8 cellular contexts compared by ENCODE assay signal in genomic region chr12:116434155-116435065, GRCh38.
DNase-seq lines count a peak whose midpoint lies in the region; ATAC-seq, FAIRE-seq and TF ChIP-seq lines count a peak whose summit lies in the region.

No MANE protein-coding gene starts in this region.

- no peak overlapping the region for H2AFZ ChIP-seq in HepG2 (ENCODE audit: low read length)

- H3K4me3 ChIP-seq in AG04450 (ENCODE audit: low read depth, low read length) (peak overlapping the region; percentile 63), cardiac fibroblast (replicated peaks in 1 of 2; ENCODE audit: low read depth in 2 of 2, low read length in 2 of 2) (peak overlapping the region; percentile 13 to 31), HepG2 (replicated peaks in 1 of 3; ENCODE audit: insufficient read depth in 1 of 3, low read depth in 2 of 3, low read length in 3 of 3) (no peak overlapping the region; a peak in 1 of 6 replicates), tibial nerve (peak overlapping the region; percentile 1 to 45 (median 11))
- H3K4me3 ChIP-seq in effector memory CD4-positive, alpha-beta T cell (ENCODE audit: insufficient read depth, low read depth, low read length, poor library complexity, severe bottlenecking), result no peak overlapping the region

- peak overlapping the region; percentile 87 for H3K27ac ChIP-seq in AG04450 (ENCODE audit: low read depth, low read length)
- H3K27ac ChIP-seq in HepG2 (ENCODE audit: extremely low read length, insufficient read depth, low read length), result no peak overlapping the region
- H3K27ac ChIP-seq in tibial nerve, result peak overlapping the region; percentile 35 to 93 (median 76)
- no peak overlapping the region for H3K27ac ChIP-seq in effector memory CD4-positive, alpha-beta T cell (ENCODE audit: insufficient read depth, low read length, poor library complexity, severe bottlenecking)

- FAIRE-seq in HepG2 (lab: Jason Lieb, UNC), result no peak

- H3K79me2 ChIP-seq in HepG2 (ENCODE audit: insufficient read depth, low read length), result no peaks in the 10 kb centered on the region

- 16% methylated on average over 17 of the region's 17 CpGs for WGBS in HepG2 (ENCODE audit: low lambda C conversion rate)
- WGBS in tibial nerve, 2 donors, result 9 to 11% methylated on average over 17 of the region's 17 CpGs

- no TSS peak for BruUV-seq in HepG2 (replicated peaks; lab: Mats Ljungman, UMichigan)

- peak; percentile 29 for ATAC-seq in HepG2
- ATAC-seq in GM21786 (IDR thresholded peaks at IDR 0.05; ENCODE audit: unreplicated experiment), result no peak

- intact Hi-C loops in HepG2 (cut with micrococcal nuclease; ENCODE audit: unreplicated experiment), result loop anchor here (10.0 kb wide), 1 partner anchor 440 kb away; no protein-coding TSS in a partner anchor

- TF ChIP-seq CTCF in AG04450 (IDR thresholded peaks at IDR 0.05; ENCODE audit: low read depth, low read length), result no peak
- TF ChIP-seq CTCF in cardiac fibroblast (IDR thresholded peaks at IDR 0.05; ENCODE audit: low read depth, low read length), result no peak
- no peak for TF ChIP-seq CTCF in HepG2 (CRISPR knock-in tag; IDR thresholded peaks at IDR 0.05)
- peak in 3 of 5 experiments; percentile 6 to 44 (median 20) for TF ChIP-seq CTCF in tibial nerve (IDR thresholded peaks at IDR 0.05)

- 0 out of 2 replicates have a peak overlapping the region, but pooled peaks have one; percentile 32 for H3K4me2 ChIP-seq in HepG2 (ENCODE audit: low read depth, low read length)

- TF ChIP-seq EP300 in HepG2 (IDR thresholded peaks at IDR 0.05; ENCODE audit: low read depth in 2 of 2, low read length in 2 of 2) (no peak), HepG2 (CRISPR knock-in tag; IDR thresholded peaks at IDR 0.05; ENCODE audit: borderline replicate concordance) (no peak), tibial nerve (IDR thresholded peaks at IDR 0.05) (peak; percentile 73 to 95)

- H3K27me3 ChIP-seq in AG04450 (ENCODE audit: control insufficient read depth, insufficient read depth, low read length) (no peaks in the 10 kb centered on the region), HepG2 (ENCODE audit: control insufficient read depth in 1 of 2, insufficient read depth in 2 of 2, low read length in 2 of 2) (peaks cover 0 to 1% of the 10 kb centered on the region in 2 experiments; a peak in 2 of 5 replicates), tibial nerve (no peaks in the 10 kb centered on the region)
- H3K27me3 ChIP-seq in effector memory CD4-positive, alpha-beta T cell (replicated peaks; ENCODE audit: control insufficient read depth, insufficient read depth, low read length, poor library complexity, severe bottlenecking), result no peaks in the 10 kb centered on the region

- in situ Hi-C loops in KBM-7 (cut with MboI; ENCODE audit: low pct_unique_long_range_greater_than_20kb, low sequenced_read_pairs), result no loop called here
- in situ Hi-C loops in HepG2 (cut with HindIII; ENCODE audit: extremely low pct_ligation_motif_present, low pct_unique_long_range_greater_than_20kb), result no loop called here

- peaks cover 9% of the 10 kb centered on the region for H3K9me3 ChIP-seq in AG04450 (ENCODE audit: control insufficient read depth, insufficient read depth, low read length)
- no peaks in the 10 kb centered on the region for H3K9me3 ChIP-seq in HepG2 (ENCODE audit: low read length)
- H3K9me3 ChIP-seq in tibial nerve, result no peaks in the 10 kb centered on the region
- H3K9me3 ChIP-seq in effector memory CD4-positive, alpha-beta T cell (ENCODE audit: control insufficient read depth, low read length), result no peaks in the 10 kb centered on the region

- POLR2A ChIA-PET in AG04450 (lab: Yijun Ruan, JAX), result interaction anchor here (0.7 to 1.6 kb wide), 6 partner anchors 9 to 314 kb away, joined by 3 to 6 read pairs (median 3); no protein-coding TSS in a partner anchor
- POLR2A ChIA-PET in HepG2 (lab: Yijun Ruan, JAX), result no interaction called here

- CTCF ChIA-PET in AG04450 (lab: Charles Lee), result interaction anchor here (0.6 kb wide), 2 partner anchors 63 to 137 kb away, joined by 3 read pairs; no protein-coding TSS in a partner anchor
- CTCF ChIA-PET in HepG2 (lab: Yijun Ruan, JAX; ENCODE audit: low intra/inter-chr PET ratio, low total read pairs), result no interaction called here

- TF ChIP-seq POLR2A in HepG2 (IDR thresholded peaks at IDR 0.05; ENCODE audit: insufficient read depth in 1 of 2, low read depth in 2 of 2, low read length in 2 of 2), result no peak
- TF ChIP-seq POLR2A in tibial nerve (IDR thresholded peaks at IDR 0.05), result peak in 1 of 2 donors; percentile 31

- H3K4me1 ChIP-seq in HepG2 (ENCODE audit: insufficient read depth, low read length) (peaks cover 46% of the 10 kb centered on the region), tibial nerve (peaks cover 0 to 37% (median 4%) of the 10 kb centered on the region in 4 donors)
- H3K4me1 ChIP-seq in effector memory CD4-positive, alpha-beta T cell (ENCODE audit: control insufficient read depth, insufficient read depth, low read length, poor library complexity, severe bottlenecking), result no peaks in the 10 kb centered on the region

- H3K36me3 ChIP-seq in HepG2 (replicated peaks in 1 of 2; ENCODE audit: control insufficient read depth in 1 of 2, insufficient read depth in 2 of 2, low read length in 2 of 2) (no peaks in the 10 kb centered on the region), tibial nerve (no peaks in the 10 kb centered on the region)
- no peaks in the 10 kb centered on the region for H3K36me3 ChIP-seq in effector memory CD4-positive, alpha-beta T cell (ENCODE audit: control insufficient read depth, insufficient read depth, low read length)

- H4K20me1 ChIP-seq in HepG2 (ENCODE audit: insufficient read depth, low read length), result no peaks in the 10 kb centered on the region

- no peak for TF ChIP-seq RAD21 in HepG2 (CRISPR knock-in tag; IDR thresholded peaks at IDR 0.05)

- DNase-seq in AG04450 (ENCODE audit: low read depth, low spot score) (peak; percentile 79), KBM-7 (peak; percentile 81), cardiac fibroblast (ENCODE audit: low read depth in 2 of 2) (peak; percentile 88 to 96), HepG2 (ENCODE audit: low spot score) (no peak), tibial nerve (ENCODE audit: low spot score in 2 of 2) (peak; percentile 78 to 85), NCI-H146 (lab: John Stamatoyannopoulos, UW) (no peak)
- DNase-seq in effector memory CD4-positive, alpha-beta T cell, result no peak

- H3K9ac ChIP-seq in HepG2 (ENCODE audit: insufficient read depth, low read depth, low read length), result no peak overlapping the region

TF ChIP-seq in HepG2, 621 proteins besides CTCF, POLR2A, EP300 and RAD21 (continues in another document):
- TF ChIP-seq ZNF567 (CRISPR knock-in tag; IDR thresholded peaks at IDR 0.05; ENCODE audit: borderline replicate concordance) (no peak), HNRNPL (IDR thresholded peaks at IDR 0.05; ENCODE audit: low read depth, low read length) (peak; percentile 18; the same call in 1 of the 2 replicates), CEBPG (CRISPR knock-in tag; IDR thresholded peaks at IDR 0.05) (0 out of 2 replicates have a peak, but pooled peaks have one; percentile 20), CEBPB (IDR thresholded peaks at IDR 0.05; ENCODE audit: borderline replicate concordance, low read depth, low read length) (peak; percentile 73), HIC2 (CRISPR knock-in tag; IDR thresholded peaks at IDR 0.05; ENCODE audit: low read depth) (0 out of 2 replicates have a peak, but pooled peaks have one; percentile 37)
- TF ChIP-seq, protein P1, sequence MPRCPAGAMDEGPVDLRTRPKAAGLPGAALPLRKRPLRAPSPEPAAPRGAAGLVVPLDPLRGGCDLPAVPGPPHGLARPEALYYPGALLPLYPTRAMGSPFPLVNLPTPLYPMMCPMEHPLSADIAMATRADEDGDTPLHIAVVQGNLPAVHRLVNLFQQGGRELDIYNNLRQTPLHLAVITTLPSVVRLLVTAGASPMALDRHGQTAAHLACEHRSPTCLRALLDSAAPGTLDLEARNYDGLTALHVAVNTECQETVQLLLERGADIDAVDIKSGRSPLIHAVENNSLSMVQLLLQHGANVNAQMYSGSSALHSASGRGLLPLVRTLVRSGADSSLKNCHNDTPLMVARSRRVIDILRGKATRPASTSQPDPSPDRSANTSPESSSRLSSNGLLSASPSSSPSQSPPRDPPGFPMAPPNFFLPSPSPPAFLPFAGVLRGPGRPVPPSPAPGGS (CRISPR knock-in tag; IDR thresholded peaks at IDR 0.05), result no peak

Comparison
In these comparisons a context has a peak if more than half of its experiments do, and no peak if none do; other contexts are left out.
1. DNase-seq: peak in AG04450 (single experiment), KBM-7 (single experiment), cardiac fibroblast (2 of 2) and tibial nerve (2 of 2); none in HepG2 (single experiment), effector memory CD4-positive, alpha-beta T cell (0 of 3) and NCI-H146 (single experiment).
2. H3K27ac ChIP-seq: peak in AG04450 (single experiment) and tibial nerve (4 of 4); none in HepG2 (single experiment) and effector memory CD4-positive, alpha-beta T cell (single experiment).
3. H3K4me3 ChIP-seq: peak in AG04450 (single experiment), cardiac fibroblast (2 of 2) and tibial nerve (4 of 4); none in HepG2 (0 of 3) and effector memory CD4-positive, alpha-beta T cell (single experiment).
4. CTCF ChIP-seq: peak in tibial nerve (3 of 5); none in AG04450 (single experiment), cardiac fibroblast (single experiment) and HepG2 (single experiment).